28 cellular contexts compared by ENCODE assay signal in genomic region chr3:81378552-81379288, GRCh38.
"Had no signal": no experiment of that assay in that cellular context is flagged by ENCODE, and none has a peak within 500 bp of the region (broad histone marks: within the 10 kb centered on the region; RNA-seq: fewer than 3 reads in every experiment).

No MANE protein-coding gene starts in this region.

- H3K4me1 Mint-ChIP-seq: activated CD4-positive, alpha-beta T cell treated with anti-CD3 and anti-CD28 coated beads, Interleukin-2, amount 10 ng/mL, durations not matched to agents 7 days and 5 days; activated naive CD8-positive, alpha-beta T cell treated with anti-CD3 and anti-CD28 coated beads, Interleukin-2, amount 50 U/mL, for 24 hours; T-cell had no signal

- DNase-seq: activated CD4-positive, alpha-beta memory T cell treated with anti-CD3 and anti-CD28 coated beads for 36 hours; activated CD4-positive, alpha-beta T cell treated with anti-CD3 and anti-CD28 coated beads, Interleukin-2, amount 10 ng/mL, durations not matched to agents 7 days and 5 days; activated CD4-positive, CD25-positive, alpha-beta regulatory T cell; activated CD8-positive, alpha-beta memory T cell treated with anti-CD3 and anti-CD28 coated beads for 24 hours; activated effector memory CD4-positive, alpha-beta T cell treated with anti-CD3 and anti-CD28 coated beads, Interleukin-2, amount 50 U/mL, for 16 hours; activated naive CD4-positive, alpha-beta T cell treated with Interleukin-2 at 50 U/mL for 16 hours; activated naive CD8-positive, alpha-beta T cell treated with anti-CD3 and anti-CD28 coated beads, Interleukin-2, amount 50 U/mL, for 24 hours; activated T-cell treated with anti-CD3 and anti-CD28 coated beads, Interleukin-2, amount 50 U/mL, for 4 hours; amniotic stem cell; body of pancreas; central memory CD4-positive, alpha-beta T cell; MM.1S; NCI-H1048; NCI-H1417 treated with DMSO at 0.1 percent for 48 hours; NCI-H1694; NCI-H2029; NCI-H2107; NCI-H2171 treated with DMSO at 0.1 percent for 48 hours; NCI-H345; NCI-H510A; PC-9; SHP77 treated with DMSO at 0.1 percent for 48 hours; T-cell had no signal

- FAIRE-seq: bronchial epithelial cell had no signal

- H3K9me3 ChIP-seq: ascending aorta, body of pancreas had no signal

- ATAC-seq: activated naive CD4-positive, alpha-beta T cell treated with anti-CD3 and anti-CD28 coated beads, Interleukin-2, amount 50 U/mL, for 72 hours; activated naive CD8-positive, alpha-beta T cell treated with anti-CD3 and anti-CD28 coated beads, Interleukin-2, amount 50 U/mL, for 24 hours; activated T-cell treated with anti-CD3 and anti-CD28 coated beads, Interleukin-2, amount 50 U/mL, for 4 hours; body of pancreas; T-cell had no signal

- H3K27ac Mint-ChIP-seq: activated CD4-positive, alpha-beta memory T cell treated with anti-CD3 and anti-CD28 coated beads for 36 hours; activated CD4-positive, alpha-beta T cell treated with anti-CD3 and anti-CD28 coated beads, Interleukin-2, amount 10 ng/mL, durations not matched to agents 7 days and 5 days; activated naive CD4-positive, alpha-beta T cell treated with anti-CD3 and anti-CD28 coated beads, Interleukin-2, amount 50 U/mL, for 72 hours; activated naive CD8-positive, alpha-beta T cell treated with anti-CD3 and anti-CD28 coated beads, Interleukin-2, amount 50 U/mL, for 24 hours; T-cell had no signal

- H3K27me3 Mint-ChIP-seq: activated CD4-positive, alpha-beta memory T cell treated with anti-CD3 and anti-CD28 coated beads for 36 hours; activated CD4-positive, alpha-beta T cell treated with anti-CD3 and anti-CD28 coated beads, Interleukin-2, amount 10 ng/mL, durations not matched to agents 7 days and 5 days; activated naive CD8-positive, alpha-beta T cell treated with anti-CD3 and anti-CD28 coated beads, Interleukin-2, amount 50 U/mL, for 24 hours; T-cell had no signal

- H3K4me3 Mint-ChIP-seq: activated CD4-positive, alpha-beta memory T cell treated with anti-CD3 and anti-CD28 coated beads for 36 hours; activated CD4-positive, alpha-beta T cell treated with anti-CD3 and anti-CD28 coated beads, Interleukin-2, amount 10 ng/mL, durations not matched to agents 7 days and 5 days; activated naive CD8-positive, alpha-beta T cell treated with anti-CD3 and anti-CD28 coated beads, Interleukin-2, amount 50 U/mL, for 24 hours; activated T-cell treated with anti-CD3 and anti-CD28 coated beads, Interleukin-2, amount 50 U/mL, for 4 hours; T-cell had no signal

- H3K4me3 ChIP-seq: ascending aorta, body of pancreas, coronary artery, PC-9 had no signal

- H3K4me1 ChIP-seq: ascending aorta, body of pancreas had no signal

- H3K27me3 ChIP-seq: ascending aorta, body of pancreas had no signal

- H2AFZ ChIP-seq: PC-9 had no signal

- H3K4me2 ChIP-seq: PC-9 had no signal

- H3K36me3 Mint-ChIP-seq: activated CD4-positive, alpha-beta memory T cell treated with anti-CD3 and anti-CD28 coated beads for 36 hours; activated naive CD4-positive, alpha-beta T cell treated with anti-CD3 and anti-CD28 coated beads, Interleukin-2, amount 50 U/mL, for 72 hours; T-cell had no signal

- H3K27ac ChIP-seq: ascending aorta, body of pancreas, coronary artery, PC-9, VCaP had no signal

- H3K36me3 ChIP-seq: ascending aorta had no signal
